Comparison of ENCODE assay signal across 8 cellular contexts in the genomic region with DNA sequence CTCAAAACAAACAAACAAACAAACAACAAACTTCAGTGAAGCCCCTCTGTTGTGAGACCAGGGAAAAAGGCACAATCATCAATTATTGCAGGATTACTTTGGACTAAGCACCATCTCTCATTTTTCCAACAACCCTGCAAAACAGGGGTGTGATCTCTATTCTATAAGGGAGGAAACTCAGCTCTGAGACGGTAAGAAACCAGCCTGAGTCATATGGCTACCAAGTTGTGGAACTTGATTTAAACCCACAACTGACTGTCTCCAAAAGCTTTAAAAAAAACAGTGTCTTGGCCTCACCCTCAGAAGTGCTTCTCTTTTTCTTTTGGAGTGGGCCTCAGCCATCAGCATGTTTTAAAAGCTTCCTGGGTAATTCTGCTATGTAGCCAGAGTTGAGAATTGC. TPM values are rescaled to one million over a fixed set of nuclear protein-coding genes. Genes with fewer than 3 reads are reported as not detected.
DNase-seq lines count a peak whose midpoint lies in the region; ATAC-seq and TF ChIP-seq lines count a peak whose summit lies in the region.

No MANE protein-coding gene starts in this region.

- peaks cover 0 to 1% of the 10 kb centered on the region in 2 donors for H3K36me3 ChIP-seq in vagina

- no peak overlapping the region for H3K4me3 Mint-ChIP-seq in activated CD4-positive, alpha-beta T cell treated with anti-CD3 and anti-CD28 coated beads, Interleukin-2, amount 10 ng/mL, durations not matched to agents 7 days and 5 days
- no peak overlapping the region for H3K4me3 Mint-ChIP-seq in activated T-helper 1 cell treated with anti-CD3 and anti-CD28 coated beads, Interleukin-12 subunit alpha, Interleukin-12 subunit beta, Interleukin-2, Interleukin-4 antibody, amounts not matched to agents 30 ng/mL and 10 ng/mL and 1 ng/mL, durations not matched to agents 14 hours and 24 hours and 36 hours

- H3K9me3 ChIP-seq in vagina, result no peaks in the 10 kb centered on the region

- no peaks in the 10 kb centered on the region for H3K27me3 ChIP-seq in vagina

- H3K36me3 Mint-ChIP-seq in activated CD4-positive, alpha-beta T cell treated with anti-CD3 and anti-CD28 coated beads, Interleukin-2, amount 10 ng/mL, durations not matched to agents 7 days and 5 days (ENCODE audit: low read depth), result peaks cover 28% of the 10 kb centered on the region
- peaks cover 27% of the 10 kb centered on the region for H3K36me3 Mint-ChIP-seq in activated T-helper 1 cell treated with anti-CD3 and anti-CD28 coated beads, Interleukin-12 subunit alpha, Interleukin-12 subunit beta, Interleukin-2, Interleukin-4 antibody, amounts not matched to agents 30 ng/mL and 10 ng/mL and 1 ng/mL, durations not matched to agents 14 hours and 24 hours and 36 hours (ENCODE audit: low read depth)

- TF ChIP-seq CTCF in vagina (IDR thresholded peaks at IDR 0.05), result no peak

- H3K27ac ChIP-seq in vagina, result no peak overlapping the region

- no peak for TF ChIP-seq POLR2A in vagina (IDR thresholded peaks at IDR 0.05)

- intact Hi-C loops in activated T-helper 1 cell treated with anti-CD3 and anti-CD28 coated beads, Interleukin-12 subunit alpha, Interleukin-12 subunit beta, Interleukin-2, Interleukin-4 antibody, amounts not matched to agents 30 ng/mL and 10 ng/mL and 1 ng/mL, durations not matched to agents 14 hours and 24 hours and 36 hours (cut with micrococcal nuclease), result loop anchor here (1.0 to 5.0 kb wide), 6 partner anchors 14 to 581 kb away; no protein-coding TSS in a partner anchor
- intact Hi-C loops in vagina (cut with DNase I), result no loop called here

- peak; percentile 62 for ATAC-seq in HG03097 (IDR thresholded peaks at IDR 0.05; ENCODE audit: low FRiP score, unreplicated experiment)

- H3K4me1 ChIP-seq in vagina, result peaks cover 10% of the 10 kb centered on the region

- peak; percentile 38 for DNase-seq in activated CD4-positive, alpha-beta T cell treated with anti-CD3 and anti-CD28 coated beads, Interleukin-2, amount 10 ng/mL, durations not matched to agents 7 days and 5 days
- no peak for DNase-seq in activated CD4-positive, alpha-beta T cell treated with anti-CD3 and anti-CD28 coated beads, Interleukin-2, amount 50 U/mL, for 48 hours
- peak; percentile 38 for DNase-seq in activated T-helper 1 cell treated with anti-CD3 and anti-CD28 coated beads, Interleukin-12 subunit alpha, Interleukin-12 subunit beta, Interleukin-2, Interleukin-4 antibody, amounts not matched to agents 30 ng/mL and 10 ng/mL and 1 ng/mL, durations not matched to agents 14 hours and 24 hours and 36 hours (ENCODE audit: low spot score)
- DNase-seq in pons (ENCODE audit: low spot score) (peak; percentile 78), NCI-H1436 (lab: John Stamatoyannopoulos, UW) (no peak), HuH-7.5 (ENCODE audit: low spot score) (no peak), vagina (ENCODE audit: extremely low spot score in 2 of 2) (no peak)

- H3K27ac Mint-ChIP-seq in activated CD4-positive, alpha-beta T cell treated with anti-CD3 and anti-CD28 coated beads, Interleukin-2, amount 10 ng/mL, durations not matched to agents 7 days and 5 days, result peak overlapping the region; percentile 64
- H3K27ac Mint-ChIP-seq in activated T-helper 1 cell treated with anti-CD3 and anti-CD28 coated beads, Interleukin-12 subunit alpha, Interleukin-12 subunit beta, Interleukin-2, Interleukin-4 antibody, amounts not matched to agents 30 ng/mL and 10 ng/mL and 1 ng/mL, durations not matched to agents 14 hours and 24 hours and 36 hours, result peak overlapping the region; percentile 10

- POLR2A ChIA-PET in activated CD4-positive, alpha-beta T cell treated with anti-CD3 and anti-CD28 coated beads, Interleukin-2, amount 10 ng/mL, durations not matched to agents 7 days and 5 days (lab: Charles Lee), result no interaction called here

- H3K9me3 Mint-ChIP-seq in activated CD4-positive, alpha-beta T cell treated with anti-CD3 and anti-CD28 coated beads, Interleukin-2, amount 10 ng/mL, durations not matched to agents 7 days and 5 days, result peaks cover 19% of the 10 kb centered on the region
- peaks cover 20% of the 10 kb centered on the region for H3K9me3 Mint-ChIP-seq in activated T-helper 1 cell treated with anti-CD3 and anti-CD28 coated beads, Interleukin-12 subunit alpha, Interleukin-12 subunit beta, Interleukin-2, Interleukin-4 antibody, amounts not matched to agents 30 ng/mL and 10 ng/mL and 1 ng/mL, durations not matched to agents 14 hours and 24 hours and 36 hours

- H3K4me1 Mint-ChIP-seq in activated CD4-positive, alpha-beta T cell treated with anti-CD3 and anti-CD28 coated beads, Interleukin-2, amount 10 ng/mL, durations not matched to agents 7 days and 5 days, result peaks cover 68% of the 10 kb centered on the region
- peaks cover 73% of the 10 kb centered on the region for H3K4me1 Mint-ChIP-seq in activated T-helper 1 cell treated with anti-CD3 and anti-CD28 coated beads, Interleukin-12 subunit alpha, Interleukin-12 subunit beta, Interleukin-2, Interleukin-4 antibody, amounts not matched to agents 30 ng/mL and 10 ng/mL and 1 ng/mL, durations not matched to agents 14 hours and 24 hours and 36 hours (ENCODE audit: low read depth)

- CTCF ChIA-PET in activated CD4-positive, alpha-beta T cell treated with anti-CD3 and anti-CD28 coated beads, Interleukin-2, amount 10 ng/mL, durations not matched to agents 7 days and 5 days (lab: Charles Lee), result interaction anchor here (0.5 to 1.6 kb wide), 9 partner anchors 10 to 128 kb away, joined by 3 to 10 read pairs (median 3); no protein-coding TSS in a partner anchor

- H3K4me3 ChIP-seq in vagina, result no peak overlapping the region

- H3K27me3 Mint-ChIP-seq in activated CD4-positive, alpha-beta T cell treated with anti-CD3 and anti-CD28 coated beads, Interleukin-2, amount 10 ng/mL, durations not matched to agents 7 days and 5 days, result no peaks in the 10 kb centered on the region
- H3K27me3 Mint-ChIP-seq in activated T-helper 1 cell treated with anti-CD3 and anti-CD28 coated beads, Interleukin-12 subunit alpha, Interleukin-12 subunit beta, Interleukin-2, Interleukin-4 antibody, amounts not matched to agents 30 ng/mL and 10 ng/mL and 1 ng/mL, durations not matched to agents 14 hours and 24 hours and 36 hours (ENCODE audit: insufficient read depth), result no peaks in the 10 kb centered on the region

RNA-seq across cellular contexts. Expression of gene RIN3, which starts 49.8 kb away (rescaled TPM):
- 10 to 100 TPM; 52.6 to 56.8 TPM for total RNA-seq in activated CD4-positive, alpha-beta T cell treated with anti-CD3 and anti-CD28 coated beads, Interleukin-2, amount 10 ng/mL, durations not matched to agents 7 days and 5 days
- 34.7 and 35.3 TPM in 2 replicates for total RNA-seq in activated T-helper 1 cell treated with anti-CD3 and anti-CD28 coated beads, Interleukin-12 subunit alpha, Interleukin-12 subunit beta, Interleukin-2, Interleukin-4 antibody, amounts not matched to agents 30 ng/mL and 10 ng/mL and 1 ng/mL, durations not matched to agents 14 hours and 24 hours and 36 hours
- 22.6 TPM for total RNA-seq in vagina

Comparison
In these comparisons a context has a peak if more than half of its experiments do, and no peak if none do; other contexts are left out.
1. DNase-seq: peak in activated CD4-positive, alpha-beta T cell treated with anti-CD3 and anti-CD28 coated beads, Interleukin-2, amount 10 ng/mL, durations not matched to agents 7 days and 5 days (single experiment), activated T-helper 1 cell treated with anti-CD3 and anti-CD28 coated beads, Interleukin-12 subunit alpha, Interleukin-12 subunit beta, Interleukin-2, Interleukin-4 antibody, amounts not matched to agents 30 ng/mL and 10 ng/mL and 1 ng/mL, durations not matched to agents 14 hours and 24 hours and 36 hours (single experiment) and pons (single experiment); none in activated CD4-positive, alpha-beta T cell treated with anti-CD3 and anti-CD28 coated beads, Interleukin-2, amount 50 U/mL, for 48 hours (0 of 2), NCI-H1436 (single experiment), HuH-7.5 (single experiment) and vagina (0 of 2).